In the genomic region with DNA sequence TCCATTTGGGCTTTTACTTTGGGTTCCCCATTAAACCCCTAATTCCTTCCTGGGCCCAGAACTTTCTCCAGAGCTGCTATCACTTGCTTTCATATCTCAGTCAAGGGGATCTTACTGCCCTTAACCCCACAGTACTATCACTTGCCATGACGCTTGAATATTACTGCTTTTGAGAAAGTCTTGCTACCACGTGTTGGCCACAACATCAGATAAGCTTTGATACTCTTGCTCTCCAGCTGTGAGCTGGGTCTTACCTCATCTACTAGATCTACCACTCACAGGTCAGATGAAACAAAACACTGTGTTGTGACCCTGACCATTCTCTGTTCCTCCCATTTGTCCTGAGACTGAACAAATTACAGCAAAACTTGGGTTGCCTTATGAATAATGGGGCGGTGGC, we compare ENCODE assay signal across 14 cellular contexts. TPM values are rescaled to one million over a fixed set of nuclear protein-coding genes. Genes with fewer than 3 reads are reported as not detected.
DNase-seq lines count a peak whose midpoint lies in the region; ATAC-seq and TF ChIP-seq lines count a peak whose summit lies in the region.
"Had no signal": no experiment of that assay in that cellular context is flagged by ENCODE, and none has a peak within 500 bp of the region (broad histone marks: within the 10 kb centered on the region; RNA-seq: fewer than 3 reads in every experiment).

No MANE protein-coding gene starts in this region.

- no peaks in the 10 kb centered on the region for H3K36me3 Mint-ChIP-seq in activated naive CD8-positive, alpha-beta T cell treated with anti-CD3 and anti-CD28 coated beads, Interleukin-2, amount 50 U/mL, for 24 hours (ENCODE audit: low read depth)
- peaks cover 0 to 25% (median 14%) of the 10 kb centered on the region in 5 donors for H3K36me3 Mint-ChIP-seq in naive thymus-derived CD4-positive, alpha-beta T cell

- H3K36me3 ChIP-seq in DND-41 (ENCODE audit: insufficient read depth, low read length): no peaks in the 10 kb centered on the region
- H3K36me3 ChIP-seq in naive thymus-derived CD4-positive, alpha-beta T cell (ENCODE audit: control insufficient read depth in 2 of 3, insufficient read depth in 3 of 3, low read length in 3 of 3): no peaks in the 10 kb centered on the region

- H4K20me1 ChIP-seq in DND-41 (ENCODE audit: insufficient read depth, low read length): no peaks in the 10 kb centered on the region

- H3K27me3 ChIP-seq in DND-41 (ENCODE audit: insufficient read depth, low read length, poor library complexity): no peaks in the 10 kb centered on the region
- no peaks in the 10 kb centered on the region for H3K27me3 ChIP-seq in HL-60 (ENCODE audit: insufficient read depth, poor library complexity, severe bottlenecking)
- no peaks in the 10 kb centered on the region for H3K27me3 ChIP-seq in naive thymus-derived CD4-positive, alpha-beta T cell (ENCODE audit: control insufficient read depth in 2 of 2, insufficient read depth in 2 of 2, low read length in 2 of 2)

- H3K9me3 Mint-ChIP-seq in activated naive CD8-positive, alpha-beta T cell treated with anti-CD3 and anti-CD28 coated beads, Interleukin-2, amount 50 U/mL, for 24 hours: no peaks in the 10 kb centered on the region
- no peaks in the 10 kb centered on the region for H3K9me3 Mint-ChIP-seq in naive thymus-derived CD4-positive, alpha-beta T cell
- H3K9me3 Mint-ChIP-seq: H9 had no signal

- H3K27ac ChIP-seq in DND-41 (ENCODE audit: low read length): no peak overlapping the region
- peak overlapping the region; percentile 67 for H3K27ac ChIP-seq in HL-60 (replicated peaks)
- no peak overlapping the region for H3K27ac ChIP-seq in naive thymus-derived CD4-positive, alpha-beta T cell (ENCODE audit: low read depth, low read length)

- peak; percentile 49; the same call in 1 of the 3 replicates for ATAC-seq in DND-41 (ENCODE audit: insufficient read depth, low read depth)
- peak; percentile 95 for ATAC-seq in activated naive CD8-positive, alpha-beta T cell treated with anti-CD3 and anti-CD28 coated beads, Interleukin-2, amount 50 U/mL, for 24 hours
- ATAC-seq in naive thymus-derived CD4-positive, alpha-beta T cell: peak; percentile 74

- H2AFZ ChIP-seq in DND-41 (ENCODE audit: low read depth, low read length): no peak overlapping the region

- no peak overlapping the region for H3K9ac ChIP-seq in DND-41 (ENCODE audit: low read depth, low read length)

- no peaks in the 10 kb centered on the region for H3K79me2 ChIP-seq in DND-41 (ENCODE audit: insufficient read depth, low read length)

- H3K4me3 ChIP-seq in DND-41 (ENCODE audit: low read depth in 1 of 2, low read length in 2 of 2) (no peak overlapping the region), HL-60 (replicated peaks; ENCODE audit: insufficient read depth, low read length) (no peak overlapping the region)
- H3K4me3 ChIP-seq in naive thymus-derived CD4-positive, alpha-beta T cell (ENCODE audit: low read length): no peak overlapping the region

- CTCF ChIA-PET in naive thymus-derived CD4-positive, alpha-beta T cell (lab: Charles Lee): no interaction called here

- H3K4me2 ChIP-seq in DND-41 (ENCODE audit: insufficient read depth, low read length): no peak overlapping the region

- peaks cover 19% of the 10 kb centered on the region for H3K4me1 Mint-ChIP-seq in activated naive CD8-positive, alpha-beta T cell treated with anti-CD3 and anti-CD28 coated beads, Interleukin-2, amount 50 U/mL, for 24 hours
- H3K4me1 Mint-ChIP-seq in naive thymus-derived CD4-positive, alpha-beta T cell: peaks cover 0 to 4% (median 0%) of the 10 kb centered on the region in 7 donors

- no peaks in the 10 kb centered on the region for H3K4me1 ChIP-seq in DND-41 (ENCODE audit: insufficient read depth, low read length)
- no peaks in the 10 kb centered on the region for H3K4me1 ChIP-seq in naive thymus-derived CD4-positive, alpha-beta T cell (ENCODE audit: control insufficient read depth in 2 of 2, insufficient read depth in 2 of 2, low read length in 2 of 2)

- POLR2A ChIA-PET in naive thymus-derived CD4-positive, alpha-beta T cell (lab: Charles Lee): interaction anchor here (1.1 kb wide), 1 partner anchor 10 kb away, joined by 5 read pairs; no protein-coding TSS in a partner anchor

- H3K27me3 Mint-ChIP-seq in activated naive CD8-positive, alpha-beta T cell treated with anti-CD3 and anti-CD28 coated beads, Interleukin-2, amount 50 U/mL, for 24 hours: peaks cover 3% of the 10 kb centered on the region
- H3K27me3 Mint-ChIP-seq in naive thymus-derived CD4-positive, alpha-beta T cell: peaks cover 0 to 8% (median 0%) of the 10 kb centered on the region in 5 donors

- no peaks in the 10 kb centered on the region for H3K9me3 ChIP-seq in DND-41 (ENCODE audit: insufficient read depth, low read length, severe bottlenecking)
- H3K9me3 ChIP-seq in naive thymus-derived CD4-positive, alpha-beta T cell (ENCODE audit: control insufficient read depth in 2 of 3, low read length in 3 of 3): no peaks in the 10 kb centered on the region

- no peak overlapping the region for H3K4me3 Mint-ChIP-seq in activated naive CD8-positive, alpha-beta T cell treated with anti-CD3 and anti-CD28 coated beads, Interleukin-2, amount 50 U/mL, for 24 hours
- H3K4me3 Mint-ChIP-seq in naive thymus-derived CD4-positive, alpha-beta T cell: no peak overlapping the region
- H3K4me3 Mint-ChIP-seq: H9 had no signal

- DNase-seq in DND-41 (no peak), HL-60 (ENCODE audit: low read depth in 1 of 2, low spot score in 1 of 2) (peak in 1 of 2 experiments; percentile 31), NCI-H187 (lab: John Stamatoyannopoulos, UW) (no peak), D341Med (ENCODE audit: low spot score) (no peak), SKM-1 (lab: John Stamatoyannopoulos, UW; ENCODE audit: unreplicated experiment) (no peak)
- no peak for DNase-seq in activated naive CD8-positive, alpha-beta T cell treated with anti-CD3 and anti-CD28 coated beads, Interleukin-2, amount 50 U/mL, for 24 hours
- DNase-seq in naive thymus-derived CD4-positive, alpha-beta T cell: no peak
- DNase-seq: ACHN, COR-L47, H9, NCI-H146, NCI-H2081 treated with DMSO at 0.1 percent for 48 hours, NCI-H510A treated with DMSO at 0.1 percent for 48 hours, NCI-H82 had no signal

- intact Hi-C loops in naive thymus-derived CD4-positive, alpha-beta T cell (cut with micrococcal nuclease): no loop called here

- no peak for TF ChIP-seq CTCF in DND-41 (IDR thresholded peaks at IDR 0.05; ENCODE audit: borderline replicate concordance, extremely low read depth, low read length, poor library complexity, severe bottlenecking)
- TF ChIP-seq CTCF in HL-60 (IDR thresholded peaks at IDR 0.05; ENCODE audit: insufficient read depth, low read length): no peak

- no peak overlapping the region for H3K27ac Mint-ChIP-seq in activated naive CD8-positive, alpha-beta T cell treated with anti-CD3 and anti-CD28 coated beads, Interleukin-2, amount 50 U/mL, for 24 hours
- H3K27ac Mint-ChIP-seq in naive thymus-derived CD4-positive, alpha-beta T cell: no peak overlapping the region
- H3K27ac Mint-ChIP-seq: H9 had no signal

RNA-seq across cellular contexts. Expression of a gene that starts 12.0 kb away (rescaled TPM):
- total RNA-seq in naive thymus-derived CD4-positive, alpha-beta T cell: 10 to 100 TPM; 43.0 to 82.5 (median 70.6) TPM
- polyA plus RNA-seq in naive thymus-derived CD4-positive, alpha-beta T cell: 10 to 100 TPM; 28.8 to 30.3 TPM
